Comparison of ENCODE assay signal across 1 cellular context in genomic region chr13:30334663-30335386, GRCh38.
TF ChIP-seq lines count a peak whose summit lies in the region.

No MANE protein-coding gene starts in this region.

TF ChIP-seq in HepG2, 621 proteins besides CTCF, POLR2A, EP300 and RAD21 (continued from another document):
- no peak for TF ChIP-seq ZBTB2 (CRISPR knock-in tag; IDR thresholded peaks at IDR 0.05; ENCODE audit: low read depth)
- TF ChIP-seq ZFP82 (CRISPR knock-in tag; IDR thresholded peaks at IDR 0.05; ENCODE audit: borderline replicate concordance): no peak
- no peak for TF ChIP-seq NFYB (CRISPR knock-in tag; IDR thresholded peaks at IDR 0.05)
- no peak for TF ChIP-seq ZNF589 (CRISPR knock-in tag; conservative IDR thresholded peaks at IDR 0.05)
- no peak for TF ChIP-seq ZNF234 (CRISPR knock-in tag; conservative IDR thresholded peaks at IDR 0.05)
- TF ChIP-seq GMEB1 (CRISPR knock-in tag; IDR thresholded peaks at IDR 0.05; ENCODE audit: borderline replicate concordance): 0 out of 2 replicates have a peak, but pooled peaks have one; percentile 30
- no peak for TF ChIP-seq ZNF121 (CRISPR knock-in tag; IDR thresholded peaks at IDR 0.05)
- TF ChIP-seq THYN1 (CRISPR knock-in tag; IDR thresholded peaks at IDR 0.05; ENCODE audit: borderline replicate concordance, low read depth): no peak
- TF ChIP-seq ZNF296 (CRISPR knock-in tag; conservative IDR thresholded peaks at IDR 0.05): no peak
- TF ChIP-seq, protein P1, sequence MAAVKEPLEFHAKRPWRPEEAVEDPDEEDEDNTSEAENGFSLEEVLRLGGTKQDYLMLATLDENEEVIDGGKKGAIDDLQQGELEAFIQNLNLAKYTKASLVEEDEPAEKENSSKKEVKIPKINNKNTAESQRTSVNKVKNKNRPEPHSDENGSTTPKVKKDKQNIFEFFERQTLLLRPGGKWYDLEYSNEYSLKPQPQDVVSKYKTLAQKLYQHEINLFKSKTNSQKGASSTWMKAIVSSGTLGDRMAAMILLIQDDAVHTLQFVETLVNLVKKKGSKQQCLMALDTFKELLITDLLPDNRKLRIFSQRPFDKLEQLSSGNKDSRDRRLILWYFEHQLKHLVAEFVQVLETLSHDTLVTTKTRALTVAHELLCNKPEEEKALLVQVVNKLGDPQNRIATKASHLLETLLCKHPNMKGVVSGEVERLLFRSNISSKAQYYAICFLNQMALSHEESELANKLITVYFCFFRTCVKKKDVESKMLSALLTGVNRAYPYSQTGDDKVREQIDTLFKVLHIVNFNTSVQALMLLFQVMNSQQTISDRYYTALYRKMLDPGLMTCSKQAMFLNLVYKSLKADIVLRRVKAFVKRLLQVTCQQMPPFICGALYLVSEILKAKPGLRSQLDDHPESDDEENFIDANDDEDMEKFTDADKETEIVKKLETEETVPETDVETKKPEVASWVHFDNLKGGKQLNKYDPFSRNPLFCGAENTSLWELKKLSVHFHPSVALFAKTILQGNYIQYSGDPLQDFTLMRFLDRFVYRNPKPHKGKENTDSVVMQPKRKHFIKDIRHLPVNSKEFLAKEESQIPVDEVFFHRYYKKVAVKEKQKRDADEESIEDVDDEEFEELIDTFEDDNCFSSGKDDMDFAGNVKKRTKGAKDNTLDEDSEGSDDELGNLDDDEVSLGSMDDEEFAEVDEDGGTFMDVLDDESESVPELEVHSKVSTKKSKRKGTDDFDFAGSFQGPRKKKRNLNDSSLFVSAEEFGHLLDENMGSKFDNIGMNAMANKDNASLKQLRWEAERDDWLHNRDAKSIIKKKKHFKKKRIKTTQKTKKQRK (IDR thresholded peaks at IDR 0.05; ENCODE audit: low read length): no peak
